In genomic region chr13:98444381-98444780, GRCh38 we compare ENCODE assay signal across 22 cellular contexts.
DNase-seq lines count a peak whose midpoint lies in the region; ATAC-seq, FAIRE-seq and TF ChIP-seq lines count a peak whose summit lies in the region.
"Had no signal": no experiment of that assay in that cellular context is flagged by ENCODE, and none has a peak within 500 bp of the region (broad histone marks: within the 10 kb centered on the region; RNA-seq: fewer than 3 reads in every experiment).

No MANE protein-coding gene starts in this region.

- H3F3A ChIP-seq in neural progenitor cell (ENCODE audit: low read depth), result peaks cover 19% of the 10 kb centered on the region

- WGBS in HepG2 (ENCODE audit: low lambda C conversion rate), result 93% methylated on average over 15 of the region's 16 CpGs
- 95% methylated on average over 9 of the region's 16 CpGs for WGBS in right lobe of liver (ENCODE audit: insufficient coverage, low coverage, low lambda C conversion rate, missing lambda C conversion rate)
- WGBS in endodermal cell (ENCODE audit: insufficient coverage in 1 of 2, insufficient read length in 1 of 2), 2 experiments, result 96 to 98% methylated on average over 9 to 16 of the region's 16 CpGs
- WGBS in ovary, 3 donors, result 89 to 95% (median 90%) methylated on average over 16 of the region's 16 CpGs

- H3K4me2 ChIP-seq in HepG2 (ENCODE audit: low read depth, low read length) (no peak overlapping the region), neural progenitor cell (no peak overlapping the region)
- H3K4me2 ChIP-seq: hepatocyte had no signal

- H3K36me3 ChIP-seq in HepG2 (replicated peaks in 1 of 2; ENCODE audit: control insufficient read depth in 1 of 2, insufficient read depth in 2 of 2, low read length in 2 of 2), result peaks cover 46 to 82% of the 10 kb centered on the region in 2 experiments
- peaks cover 0 to 47% (median 17%) of the 10 kb centered on the region in 4 donors for H3K36me3 ChIP-seq in right lobe of liver
- peaks cover 85% of the 10 kb centered on the region for H3K36me3 ChIP-seq in endodermal cell (ENCODE audit: control insufficient read depth, insufficient read depth, low read length)
- no peaks in the 10 kb centered on the region for H3K36me3 ChIP-seq in neural progenitor cell
- no peaks in the 10 kb centered on the region for H3K36me3 ChIP-seq in ovary

- no peaks in the 10 kb centered on the region for H3K9me3 Mint-ChIP-seq in endodermal cell
- H3K9me3 Mint-ChIP-seq in neural progenitor cell, result no peaks in the 10 kb centered on the region
- H3K9me3 Mint-ChIP-seq: activated naive CD8-positive, alpha-beta T cell treated with anti-CD3 and anti-CD28 coated beads, Interleukin-2, amount 10 ng/mL, durations not matched to agents 7 days and 5 days; natural killer cell; T-helper 1 cell treated with Interleukin-12 subunit alpha and Interleukin-12 subunit beta and Interleukin-4 antibody, amounts not matched to agents 30 μg/mL and 1 μg/mL, for 36 hours had no signal

- POLR2A ChIA-PET in HepG2 (lab: Yijun Ruan, JAX), result no interaction called here

- no peak for TF ChIP-seq EP300 in HepG2 (IDR thresholded peaks at IDR 0.05; ENCODE audit: low read depth in 2 of 2, low read length in 2 of 2)
- no peak for TF ChIP-seq EP300 in HepG2 (CRISPR knock-in tag; IDR thresholded peaks at IDR 0.05; ENCODE audit: borderline replicate concordance)
- no peak for TF ChIP-seq EP300 in ovary (IDR thresholded peaks at IDR 0.05)

- TF ChIP-seq POLR2A in HepG2 (IDR thresholded peaks at IDR 0.05; ENCODE audit: insufficient read depth in 1 of 2, low read depth in 2 of 2, low read length in 2 of 2), result no peak
- TF ChIP-seq POLR2A in right lobe of liver (IDR thresholded peaks at IDR 0.05), result no peak
- no peak for TF ChIP-seq POLR2A in ovary (IDR thresholded peaks at IDR 0.05)

- no peak overlapping the region for H3K9ac ChIP-seq in HepG2 (ENCODE audit: insufficient read depth, low read depth, low read length)
- no peak overlapping the region for H3K9ac ChIP-seq in endodermal cell (ENCODE audit: extremely low read depth, low read length, poor library complexity, severe bottlenecking)
- H3K9ac ChIP-seq in neural progenitor cell, result no peak overlapping the region

- H3K27me3 ChIP-seq in HepG2 (ENCODE audit: control insufficient read depth in 1 of 2, insufficient read depth in 2 of 2, low read length in 2 of 2) (no peaks in the 10 kb centered on the region), right lobe of liver (no peaks in the 10 kb centered on the region), endodermal cell (ENCODE audit: control insufficient read depth, insufficient read depth, low read length, poor library complexity, severe bottlenecking) (no peaks in the 10 kb centered on the region), neural progenitor cell (no peaks in the 10 kb centered on the region), ovary (no peaks in the 10 kb centered on the region)
- H3K27me3 ChIP-seq: hepatocyte had no signal

- CTCF ChIA-PET in HepG2 (lab: Yijun Ruan, JAX; ENCODE audit: low intra/inter-chr PET ratio, low total read pairs), result interaction anchor here (1.8 kb wide), 1 partner anchor 209 kb away, joined by 12 read pairs; no protein-coding TSS in a partner anchor

- TF ChIP-seq CTCF in HepG2 (CRISPR knock-in tag; IDR thresholded peaks at IDR 0.05) (no peak), right lobe of liver (IDR thresholded peaks at IDR 0.05) (no peak), endodermal cell (conservative IDR thresholded peaks at IDR 0.05) (no peak), neural progenitor cell (IDR thresholded peaks at IDR 0.05) (no peak), ovary (IDR thresholded peaks at IDR 0.05) (no peak)

- no TSS peak for BruUV-seq in HepG2 (replicated peaks; lab: Mats Ljungman, UMichigan)

- intact Hi-C loops in HepG2 (cut with micrococcal nuclease; ENCODE audit: unreplicated experiment), result no loop called here
- intact Hi-C loops in right lobe of liver (cut with DNase I), result loop anchor here (10.0 kb wide), 2 partner anchors 210 to 410 kb away; no protein-coding TSS in a partner anchor
- intact Hi-C loops in ovary (cut with DNase I), result loop anchor here in 2 of 4 donors (5.0 to 10.0 kb wide), 4 partner anchors 130 to 300 kb away; partner anchors contain the start of genes FARP1 (in 1 of the 2) and STK24 (in 1 of the 2)

- FAIRE-seq in HepG2 (lab: Jason Lieb, UNC), result no peak
- FAIRE-seq: K562 had no signal

- H3K4me3 ChIP-seq in HepG2 (replicated peaks in 1 of 3; ENCODE audit: insufficient read depth in 1 of 3, low read depth in 2 of 3, low read length in 3 of 3) (no peak overlapping the region), right lobe of liver (no peak overlapping the region), endodermal cell (ENCODE audit: low read length) (no peak overlapping the region), neural progenitor cell (no peak overlapping the region), ovary (no peak overlapping the region)
- H3K4me3 ChIP-seq: hepatocyte, K562, prostate gland had no signal

- H3K79me2 ChIP-seq in HepG2 (ENCODE audit: insufficient read depth, low read length) (no peaks in the 10 kb centered on the region), neural progenitor cell (ENCODE audit: low read depth) (no peaks in the 10 kb centered on the region)
- H3K79me2 ChIP-seq: hepatocyte had no signal

- H3K27me3 Mint-ChIP-seq in endodermal cell (ENCODE audit: insufficient read depth) (no peaks in the 10 kb centered on the region), neural progenitor cell (ENCODE audit: insufficient read depth, low read depth) (peaks cover 12% of the 10 kb centered on the region)
- H3K27me3 Mint-ChIP-seq: activated naive CD8-positive, alpha-beta T cell treated with anti-CD3 and anti-CD28 coated beads, Interleukin-2, amount 10 ng/mL, durations not matched to agents 7 days and 5 days had no signal

- H4K20me1 ChIP-seq in HepG2 (ENCODE audit: insufficient read depth, low read length) (peaks cover 22% of the 10 kb centered on the region), neural progenitor cell (ENCODE audit: low read depth) (peaks cover 9% of the 10 kb centered on the region)

- no peak overlapping the region for H2AFZ ChIP-seq in HepG2 (ENCODE audit: low read length)
- no peak overlapping the region for H2AFZ ChIP-seq in neural progenitor cell (replicated peaks)
- H2AFZ ChIP-seq: hepatocyte had no signal

- peaks cover 8% of the 10 kb centered on the region for H3K4me1 Mint-ChIP-seq in endodermal cell
- H3K4me1 Mint-ChIP-seq in neural progenitor cell, result peaks cover 2% of the 10 kb centered on the region

- DNase-seq in HepG2 (ENCODE audit: low spot score) (no peak), right lobe of liver (no peak), endodermal cell (no peak), neural progenitor cell (ENCODE audit: low spot score) (no peak), ovary (no peak), HT-29 (ENCODE audit: low spot score) (no peak)
- DNase-seq: ACHN; activated CD4-positive, alpha-beta T cell treated with anti-CD3 and anti-CD28 coated beads for 4 hours; activated naive CD8-positive, alpha-beta T cell treated with anti-CD3 and anti-CD28 coated beads, Interleukin-2, amount 10 ng/mL, durations not matched to agents 7 days and 5 days; cerebellar nuclear complex; foreskin melanocyte; midbrain; natural killer cell; NCI-H2029 treated with DMSO at 0.1 percent for 48 hours; NCI-H226; NCI-H748 treated with DMSO at 0.1 percent for 48 hours had no signal

- in situ Hi-C loops in HepG2 (cut with HindIII; ENCODE audit: extremely low pct_ligation_motif_present, low pct_unique_long_range_greater_than_20kb), result loop anchor here (10.0 to 25.0 kb wide), 2 partner anchors 210 to 582 kb away; no protein-coding TSS in a partner anchor

- H3K4me3 Mint-ChIP-seq in endodermal cell (no peak overlapping the region), neural progenitor cell (no peak overlapping the region)
- H3K4me3 Mint-ChIP-seq: activated naive CD8-positive, alpha-beta T cell treated with anti-CD3 and anti-CD28 coated beads, Interleukin-2, amount 10 ng/mL, durations not matched to agents 7 days and 5 days; natural killer cell; T-helper 1 cell treated with Interleukin-12 subunit alpha and Interleukin-12 subunit beta and Interleukin-4 antibody, amounts not matched to agents 30 μg/mL and 1 μg/mL, for 36 hours had no signal

- ATAC-seq in HepG2, result peak; percentile 1
- no peak for ATAC-seq in right lobe of liver
- ATAC-seq in HG03135 (IDR thresholded peaks at IDR 0.05; ENCODE audit: unreplicated experiment), result no peak
- no peak for ATAC-seq in HG02571 (IDR thresholded peaks at IDR 0.05; ENCODE audit: unreplicated experiment)
- ATAC-seq: K562 had no signal

- H3K4me1 ChIP-seq in HepG2 (ENCODE audit: insufficient read depth, low read length), result no peaks in the 10 kb centered on the region
- no peaks in the 10 kb centered on the region for H3K4me1 ChIP-seq in right lobe of liver
- H3K4me1 ChIP-seq in endodermal cell (ENCODE audit: control insufficient read depth, insufficient read depth, low read length), result no peaks in the 10 kb centered on the region
- no peaks in the 10 kb centered on the region for H3K4me1 ChIP-seq in neural progenitor cell
- peaks cover 2% of the 10 kb centered on the region for H3K4me1 ChIP-seq in ovary (ENCODE audit: insufficient read depth)
- H3K4me1 ChIP-seq: prostate gland had no signal

- H3K27ac ChIP-seq in HepG2 (ENCODE audit: extremely low read length, insufficient read depth, low read length), result no peak overlapping the region
- no peak overlapping the region for H3K27ac ChIP-seq in right lobe of liver
- no peak overlapping the region for H3K27ac ChIP-seq in endodermal cell (ENCODE audit: low read depth, low read length)
- no peak overlapping the region for H3K27ac ChIP-seq in neural progenitor cell
- H3K27ac ChIP-seq in ovary, result no peak overlapping the region
- H3K27ac ChIP-seq: hepatocyte, prostate gland had no signal

- no peaks in the 10 kb centered on the region for H3K9me3 ChIP-seq in HepG2 (ENCODE audit: low read length)
- H3K9me3 ChIP-seq in right lobe of liver, result no peaks in the 10 kb centered on the region
- no peaks in the 10 kb centered on the region for H3K9me3 ChIP-seq in endodermal cell (ENCODE audit: control insufficient read depth, low read length)
- no peaks in the 10 kb centered on the region for H3K9me3 ChIP-seq in neural progenitor cell (ENCODE audit: low read depth)
- no peaks in the 10 kb centered on the region for H3K9me3 ChIP-seq in ovary
- H3K9me3 ChIP-seq: prostate gland had no signal

- no peak for TF ChIP-seq RAD21 in HepG2 (CRISPR knock-in tag; IDR thresholded peaks at IDR 0.05)

- H3K36me3 Mint-ChIP-seq in endodermal cell (ENCODE audit: low read depth) (peaks cover 75% of the 10 kb centered on the region), neural progenitor cell (peaks cover 26% of the 10 kb centered on the region)
- H3K36me3 Mint-ChIP-seq: natural killer cell had no signal

- H3K27ac Mint-ChIP-seq in endodermal cell (peak overlapping the region; percentile 82), neural progenitor cell (peak overlapping the region; percentile 36)
- H3K27ac Mint-ChIP-seq: activated naive CD8-positive, alpha-beta T cell treated with anti-CD3 and anti-CD28 coated beads, Interleukin-2, amount 10 ng/mL, durations not matched to agents 7 days and 5 days; natural killer cell had no signal
